ENCODE assay signal across 11 cellular contexts in genomic region chr15:67193223-67194009, GRCh38.
DNase-seq lines count a peak whose midpoint lies in the region; ATAC-seq, FAIRE-seq and TF ChIP-seq lines count a peak whose summit lies in the region.
"Had no signal": no experiment of that assay in that cellular context is flagged by ENCODE, and none has a peak within 500 bp of the region (broad histone marks: within the 10 kb centered on the region; RNA-seq: fewer than 3 reads in every experiment).

No MANE protein-coding gene starts in this region.

- no peaks in the 10 kb centered on the region for H3K9me3 Mint-ChIP-seq in activated T-cell treated with anti-CD3 and anti-CD28 coated beads, Interleukin-2, amount 50 U/mL, for 72 hours
- H3K9me3 Mint-ChIP-seq in astrocyte (ENCODE audit: unreplicated experiment) = no peaks in the 10 kb centered on the region

- H3K4me1 ChIP-seq in astrocyte (ENCODE audit: insufficient read depth, low read length) (peaks cover 17% of the 10 kb centered on the region), mesenchymal stem cell (ENCODE audit: control insufficient read depth, insufficient read depth, low read depth, low read length) (peaks cover 2% of the 10 kb centered on the region), thyroid gland (peaks cover 25 to 37% of the 10 kb centered on the region in 2 donors)

- H2BK5ac ChIP-seq in mesenchymal stem cell (ENCODE audit: low read depth, low read length, poor library complexity, severe bottlenecking) = no peak overlapping the region

- H3K23ac ChIP-seq in mesenchymal stem cell (ENCODE audit: low read length in 2 of 2) = no peak overlapping the region

- H3K27ac ChIP-seq in astrocyte (ENCODE audit: low read depth, low read length) (no peak overlapping the region), mesenchymal stem cell (ENCODE audit: low read length, poor library complexity, severe bottlenecking) (no peak overlapping the region), thyroid gland (peak overlapping the region; percentile 58 to 80 (median 71))

- no peak overlapping the region for H2BK120ac ChIP-seq in mesenchymal stem cell (ENCODE audit: low read depth, low read length)

- H3K27ac Mint-ChIP-seq in activated T-cell treated with anti-CD3 and anti-CD28 coated beads, Interleukin-2, amount 50 U/mL, for 72 hours = peak overlapping the region; percentile 11
- peak overlapping the region; percentile 30 for H3K27ac Mint-ChIP-seq in astrocyte (ENCODE audit: unreplicated experiment)

- H2BK12ac ChIP-seq in mesenchymal stem cell (ENCODE audit: low read length in 2 of 2) = peak overlapping the region in 1 of 2 experiments; percentile 8

- H3K4me2 ChIP-seq in astrocyte (ENCODE audit: low read length) = no peak overlapping the region
- no peak overlapping the region for H3K4me2 ChIP-seq in mesenchymal stem cell (ENCODE audit: low read length, poor library complexity, severe bottlenecking)
- H3K4me2 ChIP-seq: A549 had no signal

- H3K9ac ChIP-seq in astrocyte (ENCODE audit: low read length) = no peak overlapping the region
- peak overlapping the region; percentile 78 for H3K9ac ChIP-seq in mesenchymal stem cell (ENCODE audit: low read length)

- H3K4me3 ChIP-seq in astrocyte (ENCODE audit: insufficient read depth, low read depth, low read length) = no peak overlapping the region
- peak overlapping the region in 1 of 2 experiments; percentile 26 for H3K4me3 ChIP-seq in mesenchymal stem cell (ENCODE audit: insufficient read depth in 1 of 2, low read depth in 1 of 2, low read length in 2 of 2)
- H3K4me3 ChIP-seq in thyroid gland (replicated peaks in 1 of 3) = no peak overlapping the region
- H3K4me3 ChIP-seq: A549 had no signal

- no peak overlapping the region for H2BK15ac ChIP-seq in mesenchymal stem cell (ENCODE audit: low read depth, poor library complexity, severe bottlenecking)

- H4K20me1 ChIP-seq in astrocyte (ENCODE audit: insufficient read depth, low read length) = no peaks in the 10 kb centered on the region

- H2AFZ ChIP-seq in astrocyte (ENCODE audit: low read depth, low read length) (no peak overlapping the region), mesenchymal stem cell (ENCODE audit: low read depth, low read length) (no peak overlapping the region)

- peaks cover 12 to 16% of the 10 kb centered on the region in 2 donors for H3K36me3 Mint-ChIP-seq in activated T-cell treated with anti-CD3 and anti-CD28 coated beads, Interleukin-2, amount 50 U/mL, for 72 hours (ENCODE audit: insufficient read depth in 2 of 2)
- peaks cover 25% of the 10 kb centered on the region for H3K36me3 Mint-ChIP-seq in astrocyte (ENCODE audit: low read depth, unreplicated experiment)

- H3K79me2 ChIP-seq in astrocyte (ENCODE audit: insufficient read depth, low read length) = no peaks in the 10 kb centered on the region

- no peak for FAIRE-seq in astrocyte (lab: Jason Lieb, UNC)

- H3K4me3 Mint-ChIP-seq in activated T-cell treated with anti-CD3 and anti-CD28 coated beads, Interleukin-2, amount 50 U/mL, for 72 hours = no peak overlapping the region
- no peak overlapping the region for H3K4me3 Mint-ChIP-seq in astrocyte (ENCODE audit: unreplicated experiment)

- TF ChIP-seq CTCF in astrocyte (IDR thresholded peaks at IDR 0.05; ENCODE audit: insufficient read depth, low read depth, low read length) = no peak
- no peak for TF ChIP-seq CTCF in thyroid gland (IDR thresholded peaks at IDR 0.05)

- WGBS in mesenchymal stem cell = 95% methylated on average over 11 of the region's 13 CpGs
- 64 to 66% methylated on average over 13 of the region's 13 CpGs for WGBS in thyroid gland, 2 donors

- no peaks in the 10 kb centered on the region for H3K27me3 Mint-ChIP-seq in activated T-cell treated with anti-CD3 and anti-CD28 coated beads, Interleukin-2, amount 50 U/mL, for 72 hours (ENCODE audit: low read depth)
- no peaks in the 10 kb centered on the region for H3K27me3 Mint-ChIP-seq in astrocyte (ENCODE audit: low read depth, unreplicated experiment)

- intact Hi-C loops in thyroid gland (cut with DNase I) = no loop called here

- H3K14ac ChIP-seq in mesenchymal stem cell (ENCODE audit: low read length in 2 of 2) = peak overlapping the region in 1 of 2 experiments; percentile 35

- H3K27me3 ChIP-seq in astrocyte (ENCODE audit: insufficient read depth, low read length) (no peaks in the 10 kb centered on the region), mesenchymal stem cell (ENCODE audit: control insufficient read depth in 1 of 2, insufficient read depth in 1 of 2, low read length in 2 of 2) (no peaks in the 10 kb centered on the region), thyroid gland (no peaks in the 10 kb centered on the region)

- peaks cover 16% of the 10 kb centered on the region for H3K4me1 Mint-ChIP-seq in activated T-cell treated with anti-CD3 and anti-CD28 coated beads, Interleukin-2, amount 50 U/mL, for 72 hours (ENCODE audit: low read depth)
- peaks cover 18% of the 10 kb centered on the region for H3K4me1 Mint-ChIP-seq in astrocyte (ENCODE audit: low read depth, unreplicated experiment)

- no peaks in the 10 kb centered on the region for H3K79me1 ChIP-seq in mesenchymal stem cell (replicated peaks; ENCODE audit: low read length, poor library complexity, severe bottlenecking)

- peak overlapping the region in 1 of 2 experiments; percentile 16 for H3K18ac ChIP-seq in mesenchymal stem cell (ENCODE audit: low read depth in 1 of 2, low read length in 2 of 2)

- H3K36me3 ChIP-seq in astrocyte (ENCODE audit: insufficient read depth, low read length) (peaks cover 37% of the 10 kb centered on the region), mesenchymal stem cell (ENCODE audit: control insufficient read depth in 1 of 2, insufficient read depth in 2 of 2, low read depth in 1 of 2, low read length in 2 of 2) (peaks cover 51 to 59% of the 10 kb centered on the region in 2 experiments), thyroid gland (peaks cover 18 to 20% of the 10 kb centered on the region in 2 donors)

- H3K9me3 ChIP-seq in astrocyte (ENCODE audit: insufficient read depth, low read depth, low read length) (no peaks in the 10 kb centered on the region), mesenchymal stem cell (ENCODE audit: control insufficient read depth, low read length) (no peaks in the 10 kb centered on the region), thyroid gland (no peaks in the 10 kb centered on the region)
- H3K9me3 ChIP-seq: A549 had no signal

- H3K4ac ChIP-seq in mesenchymal stem cell (ENCODE audit: low read depth in 1 of 2, low read length in 2 of 2) = no peak overlapping the region

- no peak overlapping the region for H4K8ac ChIP-seq in mesenchymal stem cell (ENCODE audit: low read length)

- no peak for TF ChIP-seq POLR2A in thyroid gland (IDR thresholded peaks at IDR 0.05)

- ATAC-seq in activated T-cell treated with anti-CD3 and anti-CD28 coated beads, Interleukin-2, amount 50 U/mL, for 72 hours (replicated peaks in 1 of 2) = no peak
- no peak for ATAC-seq in GM19452 (IDR thresholded peaks at IDR 0.05; ENCODE audit: unreplicated experiment)
- ATAC-seq: A549 had no signal

- H2AK5ac ChIP-seq in mesenchymal stem cell (ENCODE audit: low read length, severe bottlenecking) = no peak overlapping the region

- no peak for DNase-seq in activated T-cell treated with anti-CD3 and anti-CD28 coated beads, Interleukin-2, amount 50 U/mL, for 72 hours
- no peak for DNase-seq in activated T-cell treated with anti-CD3 and anti-CD28 coated beads, Interleukin-2, amount 50 U/mL, for 1 hour
- no peak for DNase-seq in astrocyte (ENCODE audit: low read depth)
- no peak for DNase-seq in mesenchymal stem cell
- no peak for DNase-seq in thyroid gland
- no peak for DNase-seq in NCI-H2196 (lab: John Stamatoyannopoulos, UW; ENCODE audit: unreplicated experiment)
- DNase-seq in NK-92 treated with Interleukin-12 subunit alpha and Interleukin-12 subunit beta, amount 100 ng/mL, for 24 hours (lab: John Stamatoyannopoulos, UW) = no peak
- DNase-seq: kidney glomerular epithelial cell, NCI-H1436 treated with DMSO at 0.1 percent for 48 hours had no signal

- H4K91ac ChIP-seq in mesenchymal stem cell (ENCODE audit: low read length) = no peak overlapping the region

Comparison
In these comparisons a context has a peak if more than half of its experiments do, and no peak if none do; other contexts are left out.
1. H3K27ac ChIP-seq: peak in thyroid gland (3 of 3); none in astrocyte (single experiment) and mesenchymal stem cell (single experiment).